1 cellular context compared by ENCODE assay signal in genomic region chr10:36424377-36424971, GRCh38.
TF ChIP-seq lines count a peak whose summit lies in the region.

No MANE protein-coding gene starts in this region.

TF ChIP-seq in HEK293, 187 proteins besides CTCF, POLR2A, EP300 and RAD21 (continued from another document):
- TF ChIP-seq, protein P1, sequence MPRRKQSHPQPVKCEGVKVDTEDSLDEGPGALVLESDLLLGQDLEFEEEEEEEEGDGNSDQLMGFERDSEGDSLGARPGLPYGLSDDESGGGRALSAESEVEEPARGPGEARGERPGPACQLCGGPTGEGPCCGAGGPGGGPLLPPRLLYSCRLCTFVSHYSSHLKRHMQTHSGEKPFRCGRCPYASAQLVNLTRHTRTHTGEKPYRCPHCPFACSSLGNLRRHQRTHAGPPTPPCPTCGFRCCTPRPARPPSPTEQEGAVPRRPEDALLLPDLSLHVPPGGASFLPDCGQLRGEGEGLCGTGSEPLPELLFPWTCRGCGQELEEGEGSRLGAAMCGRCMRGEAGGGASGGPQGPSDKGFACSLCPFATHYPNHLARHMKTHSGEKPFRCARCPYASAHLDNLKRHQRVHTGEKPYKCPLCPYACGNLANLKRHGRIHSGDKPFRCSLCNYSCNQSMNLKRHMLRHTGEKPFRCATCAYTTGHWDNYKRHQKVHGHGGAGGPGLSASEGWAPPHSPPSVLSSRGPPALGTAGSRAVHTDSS (tag by site-specific recombination; IDR thresholded peaks at IDR 0.05) = peak; percentile 44
- TF ChIP-seq ZNF629 (tag by site-specific recombination; IDR thresholded peaks at IDR 0.05) = no peak
